8 cellular contexts compared by ENCODE assay signal in the genomic region with DNA sequence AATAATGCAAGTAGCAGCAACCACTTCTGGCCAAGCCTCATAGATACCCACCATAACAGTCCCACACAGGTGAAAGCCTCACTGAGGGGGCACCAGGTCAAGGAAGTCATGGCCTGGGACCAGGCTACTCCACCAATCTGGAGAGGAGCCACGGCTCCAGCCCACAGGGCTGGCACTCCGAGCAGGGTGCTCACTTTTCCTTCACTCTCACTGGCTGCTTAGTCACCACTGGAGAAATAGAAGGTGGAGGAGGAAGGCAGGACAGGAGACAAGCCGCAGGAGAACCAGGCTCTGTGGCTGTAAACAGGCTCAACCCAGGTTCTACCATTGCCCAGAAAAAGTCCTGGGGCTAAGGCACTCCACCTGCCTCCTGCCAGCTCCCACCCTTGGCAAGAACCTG. TPM values are rescaled to one million over a fixed set of nuclear protein-coding genes. Genes with fewer than 3 reads are reported as not detected.
A peak's percentile ranks its signal among the peaks of the same experiment; 100 is the strongest.
DNase-seq lines count a peak whose midpoint lies in the region; ATAC-seq and TF ChIP-seq lines count a peak whose summit lies in the region.

No MANE protein-coding gene starts in this region.

- no peaks in the 10 kb centered on the region for H4K20me1 ChIP-seq in GM23338 (replicated peaks; ENCODE audit: insufficient read depth)

- peaks cover 46% of the 10 kb centered on the region for H3K36me3 Mint-ChIP-seq in GM23338 (ENCODE audit: low read depth)
- peaks cover 2% of the 10 kb centered on the region for H3K36me3 Mint-ChIP-seq in T-helper 17 cell (ENCODE audit: low read depth)

- H3K36me3 ChIP-seq in GM23338 (ENCODE audit: insufficient read depth) = peaks cover 15% of the 10 kb centered on the region

- no peaks in the 10 kb centered on the region for H3K27me3 ChIP-seq in GM23338 (ENCODE audit: insufficient read depth)

- DNase-seq in GM23338 (ENCODE audit: low spot score) (no peak), T-helper 17 cell (no peak), fibroblast of pulmonary artery (ENCODE audit: low read depth) (peak; percentile 8), iPS-NIHi11 (ENCODE audit: low spot score) (no peak), pons (ENCODE audit: low spot score) (no peak), mesenteric fat pad (ENCODE audit: low spot score) (no peak)

- H2AFZ ChIP-seq in GM23338 = no peak overlapping the region

- H3K4me2 ChIP-seq in GM23338 = peak overlapping the region; percentile 96

- H3K9me3 Mint-ChIP-seq in GM23338 = no peaks in the 10 kb centered on the region; the same call in 2 of the 3 replicates

- H3F3A ChIP-seq in GM23338 (replicated peaks; ENCODE audit: low read depth) = peaks cover 21% of the 10 kb centered on the region

- H3K79me2 ChIP-seq in GM23338 (replicated peaks; ENCODE audit: insufficient read depth) = peaks cover 10% of the 10 kb centered on the region

- H3K4me1 ChIP-seq in GM23338 (ENCODE audit: insufficient read depth) = peaks cover 4% of the 10 kb centered on the region; the same call in 1 of the 2 replicates

- H3K4me3 Mint-ChIP-seq in GM23338 (peak overlapping the region; percentile 87), T-helper 17 cell (peak overlapping the region; percentile 88)

- H3K27me3 Mint-ChIP-seq in GM23338 (ENCODE audit: insufficient read depth, low read depth, poor library complexity) (peaks cover 7% of the 10 kb centered on the region), T-helper 17 cell (no peaks in the 10 kb centered on the region)

- H3K4me1 Mint-ChIP-seq in GM23338 (peaks cover 4% of the 10 kb centered on the region; the same call in 2 of the 3 replicates), T-helper 17 cell (peaks cover 14% of the 10 kb centered on the region)

- no peak overlapping the region for H3K27ac Mint-ChIP-seq in GM23338
- peak overlapping the region; percentile 87 for H3K27ac Mint-ChIP-seq in T-helper 17 cell

- H3K27ac ChIP-seq in GM23338 (ENCODE audit: low read depth) = no peak overlapping the region
- H3K27ac ChIP-seq in skin epidermis = peak overlapping the region in 19 of 21 experiments; percentile 88 to 99 (median 97)

- no peak for ATAC-seq in GM23338
- ATAC-seq in T-helper 17 cell = no peak
- no peak for ATAC-seq in HG02678 (IDR thresholded peaks at IDR 0.05; ENCODE audit: unreplicated experiment)

- H3K9me2 ChIP-seq in GM23338 (ENCODE audit: insufficient read depth) = no peaks in the 10 kb centered on the region

- H3K4me3 ChIP-seq in GM23338 (peak overlapping the region; percentile 94; the same call in 1 of the 2 replicates), fibroblast of pulmonary artery (replicated peaks; ENCODE audit: low read depth, low read length) (peak overlapping the region; percentile 75), skin epidermis (peak overlapping the region; percentile 61 to 97 (median 78))

- TF ChIP-seq CTCF in GM23338 (conservative IDR thresholded peaks at IDR 0.05; ENCODE audit: low read depth in 2 of 2) (no peak), fibroblast of pulmonary artery (IDR thresholded peaks at IDR 0.05; ENCODE audit: low read length, missing control alignments) (no peak)

- no peaks in the 10 kb centered on the region for H3K9me3 ChIP-seq in T-helper 17 cell (ENCODE audit: control insufficient read depth, low read length, poor library complexity, severe bottlenecking)

TF ChIP-seq in GM23338, 12 proteins besides CTCF, POLR2A, EP300 and RAD21 (continues in another document):
- TF ChIP-seq ZNF114 (CRISPR knock-in tag; IDR thresholded peaks at IDR 0.05) (no peak), JUNB (IDR thresholded peaks at IDR 0.05; ENCODE audit: unreplicated experiment) (no peak), EZH2phosphoT487 (IDR thresholded peaks at IDR 0.05; ENCODE audit: unreplicated experiment) (no peak), POLR2AphosphoS5 (IDR thresholded peaks at IDR 0.05; ENCODE audit: low read depth) (no peak), CREB1 (CRISPR knock-in tag; IDR thresholded peaks at IDR 0.05; ENCODE audit: low read depth) (no peak), ZNF331 (CRISPR knock-in tag; IDR thresholded peaks at IDR 0.05; ENCODE audit: low read depth) (no peak), EZH2 (IDR thresholded peaks at IDR 0.05; ENCODE audit: low read depth, unreplicated experiment) (no peak), NANOG (IDR thresholded peaks at IDR 0.05; ENCODE audit: borderline replicate concordance) (no peak)
- TF ChIP-seq, protein P1, sequence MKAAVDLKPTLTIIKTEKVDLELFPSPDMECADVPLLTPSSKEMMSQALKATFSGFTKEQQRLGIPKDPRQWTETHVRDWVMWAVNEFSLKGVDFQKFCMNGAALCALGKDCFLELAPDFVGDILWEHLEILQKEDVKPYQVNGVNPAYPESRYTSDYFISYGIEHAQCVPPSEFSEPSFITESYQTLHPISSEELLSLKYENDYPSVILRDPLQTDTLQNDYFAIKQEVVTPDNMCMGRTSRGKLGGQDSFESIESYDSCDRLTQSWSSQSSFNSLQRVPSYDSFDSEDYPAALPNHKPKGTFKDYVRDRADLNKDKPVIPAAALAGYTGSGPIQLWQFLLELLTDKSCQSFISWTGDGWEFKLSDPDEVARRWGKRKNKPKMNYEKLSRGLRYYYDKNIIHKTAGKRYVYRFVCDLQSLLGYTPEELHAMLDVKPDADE (IDR thresholded peaks at IDR 0.05) = no peak
- TF ChIP-seq, protein P2, sequence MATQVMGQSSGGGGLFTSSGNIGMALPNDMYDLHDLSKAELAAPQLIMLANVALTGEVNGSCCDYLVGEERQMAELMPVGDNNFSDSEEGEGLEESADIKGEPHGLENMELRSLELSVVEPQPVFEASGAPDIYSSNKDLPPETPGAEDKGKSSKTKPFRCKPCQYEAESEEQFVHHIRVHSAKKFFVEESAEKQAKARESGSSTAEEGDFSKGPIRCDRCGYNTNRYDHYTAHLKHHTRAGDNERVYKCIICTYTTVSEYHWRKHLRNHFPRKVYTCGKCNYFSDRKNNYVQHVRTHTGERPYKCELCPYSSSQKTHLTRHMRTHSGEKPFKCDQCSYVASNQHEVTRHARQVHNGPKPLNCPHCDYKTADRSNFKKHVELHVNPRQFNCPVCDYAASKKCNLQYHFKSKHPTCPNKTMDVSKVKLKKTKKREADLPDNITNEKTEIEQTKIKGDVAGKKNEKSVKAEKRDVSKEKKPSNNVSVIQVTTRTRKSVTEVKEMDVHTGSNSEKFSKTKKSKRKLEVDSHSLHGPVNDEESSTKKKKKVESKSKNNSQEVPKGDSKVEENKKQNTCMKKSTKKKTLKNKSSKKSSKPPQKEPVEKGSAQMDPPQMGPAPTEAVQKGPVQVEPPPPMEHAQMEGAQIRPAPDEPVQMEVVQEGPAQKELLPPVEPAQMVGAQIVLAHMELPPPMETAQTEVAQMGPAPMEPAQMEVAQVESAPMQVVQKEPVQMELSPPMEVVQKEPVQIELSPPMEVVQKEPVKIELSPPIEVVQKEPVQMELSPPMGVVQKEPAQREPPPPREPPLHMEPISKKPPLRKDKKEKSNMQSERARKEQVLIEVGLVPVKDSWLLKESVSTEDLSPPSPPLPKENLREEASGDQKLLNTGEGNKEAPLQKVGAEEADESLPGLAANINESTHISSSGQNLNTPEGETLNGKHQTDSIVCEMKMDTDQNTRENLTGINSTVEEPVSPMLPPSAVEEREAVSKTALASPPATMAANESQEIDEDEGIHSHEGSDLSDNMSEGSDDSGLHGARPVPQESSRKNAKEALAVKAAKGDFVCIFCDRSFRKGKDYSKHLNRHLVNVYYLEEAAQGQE (IDR thresholded peaks at IDR 0.05; ENCODE audit: unreplicated experiment) = no peak

RNA-seq across cellular contexts. Expression of a gene that starts 1.2 kb away (rescaled TPM):
- total RNA-seq in GM23338 (2014; rRNA removed; shearing (Covaris generic)) = 56.9 and 62.0 TPM in 2 replicates
- polyA plus RNA-seq in GM23338 (2016; fragmentation: Nextera tagmentation; extraction: Ambion mirVana) = 13.2 and 14.0 TPM in 2 replicates
- total RNA-seq in T-helper 17 cell = 10 to 100 TPM; 51.4 to 56.6 TPM
- 45.0 TPM for total RNA-seq in mesenteric fat pad

RNA-seq across cellular contexts. Expression of a gene that starts 13.4 kb away (rescaled TPM):
- 106 and 154 TPM in 2 replicates for total RNA-seq in GM23338 (2014; rRNA removed; shearing (Covaris generic))
- polyA plus RNA-seq in GM23338 (2016; fragmentation: Nextera tagmentation; extraction: Ambion mirVana) = 71.0 and 71.3 TPM in 2 replicates
- total RNA-seq in T-helper 17 cell (1 to 10 TPM in 1 of 2 donors, under 1 TPM in 1; 0.65 to 3.3 TPM), mesenteric fat pad (310 TPM)

RNA-seq across cellular contexts. Expression of a gene that starts 14.9 kb away (rescaled TPM):
- 301 and 373 TPM in 2 replicates for total RNA-seq in GM23338 (2014; rRNA removed; shearing (Covaris generic))
- polyA plus RNA-seq in GM23338 (2016; fragmentation: Nextera tagmentation; extraction: Ambion mirVana) = 173 and 189 TPM in 2 replicates
- total RNA-seq in T-helper 17 cell (100 to 1,000 TPM; 214 to 269 TPM), mesenteric fat pad (167 TPM)

RNA-seq across cellular contexts. Expression of a gene that starts 25.6 kb away (rescaled TPM):
- total RNA-seq in GM23338 (2014; rRNA removed; shearing (Covaris generic)) = 114 and 149 TPM in 2 replicates
- 66.9 and 71.2 TPM in 2 replicates for polyA plus RNA-seq in GM23338 (2016; fragmentation: Nextera tagmentation; extraction: Ambion mirVana)
- 100 to 1,000 TPM; 196 to 206 TPM for total RNA-seq in T-helper 17 cell
- 96.9 TPM for total RNA-seq in mesenteric fat pad

RNA-seq across cellular contexts. Expression of a gene that starts 46.7 kb away (rescaled TPM):
- 37.4 and 44.2 TPM in 2 replicates for total RNA-seq in GM23338 (2014; rRNA removed; shearing (Covaris generic))
- polyA plus RNA-seq in GM23338 (2016; fragmentation: Nextera tagmentation; extraction: Ambion mirVana) = 1.9 and 2.6 TPM in 2 replicates
- total RNA-seq in T-helper 17 cell (10 to 100 TPM; 13.7 to 13.9 TPM), mesenteric fat pad (19.4 TPM)

Comparison
In these comparisons a context has a peak if more than half of its experiments do, and no peak if none do; other contexts are left out.
1. RNA of a gene that starts 13.4 kb away (total RNA-seq): 310 TPM in mesenteric fat pad (single experiment) and 106 to 154 TPM in GM23338; 0.65 to 3.3 TPM in T-helper 17 cell; every median in the first group is over 10 times any median in the second.
2. Peak in every context shown above with its lines, with median percentiles within 50 percentile points of each other: H3K4me3 ChIP-seq.